In genomic region chr12:53798575-53798974, GRCh38 we compare ENCODE assay signal across 14 cellular contexts. TPM values are rescaled to one million over a fixed set of nuclear protein-coding genes. Genes with fewer than 3 reads are reported as not detected.
A peak's percentile ranks its signal among the peaks of the same experiment; 100 is the strongest.
DNase-seq lines count a peak whose midpoint lies in the region; ATAC-seq and TF ChIP-seq lines count a peak whose summit lies in the region.
"Had no signal": no experiment of that assay in that cellular context is flagged by ENCODE, and none has a peak within 500 bp of the region (broad histone marks: within the 10 kb centered on the region; RNA-seq: fewer than 3 reads in every experiment).

No MANE protein-coding gene starts in this region.

- CTCF ChIA-PET in HEK293 (lab: Yijun Ruan, JAX) = interaction anchor here (0.8 to 1.3 kb wide), 2 partner anchors 8 to 22 kb away, joined by 4 to 5 read pairs; no protein-coding TSS in a partner anchor

- no peak for TF ChIP-seq CTCF in HEK293 (tag by site-specific recombination; IDR thresholded peaks at IDR 0.05)
- no peak for TF ChIP-seq CTCF in RWPE2 (IDR thresholded peaks at IDR 0.05; ENCODE audit: poor library complexity, severe bottlenecking)
- no peak for TF ChIP-seq CTCF in lower lobe of right lung (IDR thresholded peaks at IDR 0.05)

- H3K9me3 ChIP-seq in HEK293 (ENCODE audit: control insufficient read depth, insufficient read depth, low read depth, low read length) (no peaks in the 10 kb centered on the region), RWPE2 (ENCODE audit: severe bottlenecking) (no peaks in the 10 kb centered on the region), lower lobe of right lung (no peaks in the 10 kb centered on the region)

- no peak overlapping the region for H3K27ac ChIP-seq in HEK293 (ENCODE audit: extremely low read depth, low read depth, low read length)
- H3K27ac ChIP-seq in RWPE2 (ENCODE audit: poor library complexity, severe bottlenecking) = no peak overlapping the region
- peak overlapping the region; percentile 81 for H3K27ac ChIP-seq in substantia nigra (ENCODE audit: low read depth, low read length, poor library complexity, severe bottlenecking)
- H3K27ac ChIP-seq in lower lobe of right lung = no peak overlapping the region

- no peak for DNase-seq in RWPE2 (ENCODE audit: low spot score)
- peak; percentile 95 for DNase-seq in globus pallidus (ENCODE audit: low spot score)
- DNase-seq in substantia nigra (lab: John Stamatoyannopoulos, UW) = peak in 45 of 49 donors; percentile 5 to 86 (median 53)
- no peak for DNase-seq in NCI-H2029 treated with DMSO at 0.1 percent for 48 hours (lab: John Stamatoyannopoulos, UW)
- DNase-seq in lower lobe of right lung = no peak
- DNase-seq in erythroblast (lab: John Stamatoyannopoulos, UW) = no peak
- DNase-seq: activated CD8-positive, alpha-beta memory T cell treated with anti-CD3 and anti-CD28 coated beads, Interleukin-2, amount 50 U/mL, for 48 hours; COR-L47; kidney; naive thymus-derived CD8-positive, alpha-beta T cell; NCI-H1417; NCI-H510A; SHP77 had no signal

- H3K27me3 ChIP-seq in RWPE2 (ENCODE audit: insufficient read depth, poor library complexity, severe bottlenecking) (peaks cover 5% of the 10 kb centered on the region), lower lobe of right lung (ENCODE audit: low read depth) (peaks cover 48% of the 10 kb centered on the region)

- peak; percentile 66; the same call in 2 of the 3 replicates for ATAC-seq in RWPE2 (ENCODE audit: low read depth)
- no peak for ATAC-seq in lower lobe of right lung
- ATAC-seq: naive thymus-derived CD8-positive, alpha-beta T cell had no signal

- H3K4me3 ChIP-seq in HEK293 (ENCODE audit: low read depth, low read length) (no peak overlapping the region), RWPE2 (ENCODE audit: severe bottlenecking) (no peak overlapping the region), lower lobe of right lung (no peak overlapping the region)

- intact Hi-C loops in lower lobe of right lung (cut with DNase I) = no loop called here

- POLR2A ChIA-PET in HEK293 (lab: Yijun Ruan, JAX) = no interaction called here

- H3K36me3 ChIP-seq in HEK293 (ENCODE audit: control insufficient read depth in 2 of 2, insufficient read depth in 1 of 2, low read length in 2 of 2) = no peaks in the 10 kb centered on the region
- no peaks in the 10 kb centered on the region for H3K36me3 ChIP-seq in RWPE2 (ENCODE audit: low read depth)
- H3K36me3 ChIP-seq in lower lobe of right lung = no peaks in the 10 kb centered on the region

- H3K4me1 ChIP-seq in HEK293 (ENCODE audit: control insufficient read depth, insufficient read depth, low read length) (peaks cover 7% of the 10 kb centered on the region), RWPE2 (ENCODE audit: insufficient read depth, poor library complexity, severe bottlenecking) (peaks cover 7% of the 10 kb centered on the region), lower lobe of right lung (no peaks in the 10 kb centered on the region)

- TF ChIP-seq POLR2A in erythroblast (IDR thresholded peaks at IDR 0.05; ENCODE audit: low read length) = no peak

TF ChIP-seq in HEK293, 187 proteins besides CTCF, POLR2A, EP300 and RAD21:
- 0 out of 2 replicates have a peak, but pooled peaks have one; percentile 21 for TF ChIP-seq PRDM1 (tag by site-specific recombination; IDR thresholded peaks at IDR 0.05)
- TF ChIP-seq SCRT2 (tag by site-specific recombination; IDR thresholded peaks at IDR 0.05) = peak; percentile 97
- TF ChIP-seq HOXC10 (CRISPR knock-in tag; IDR thresholded peaks at IDR 0.05) = no peak
- peak; percentile 66 for TF ChIP-seq SCRT1 (tag by site-specific recombination; IDR thresholded peaks at IDR 0.05; ENCODE audit: borderline replicate concordance)
- TF ChIP-seq ZNF416 (tag by site-specific recombination; IDR thresholded peaks at IDR 0.05) = no peak

RNA-seq across cellular contexts. Expression of gene CISTR, which starts 46.8 kb away (rescaled TPM):
- not detected for total RNA-seq in lower lobe of right lung
- total RNA-seq: kidney; naive thymus-derived CD8-positive, alpha-beta T cell had no signal

Comparison
In these comparisons a context has a peak if more than half of its experiments do, and no peak if none do; other contexts are left out.
1. DNase-seq: peak in globus pallidus (single experiment) and substantia nigra (45 of 49); none in RWPE2 (single experiment), NCI-H2029 treated with DMSO at 0.1 percent for 48 hours (single experiment), lower lobe of right lung (single experiment) and erythroblast (0 of 2).